In genomic region chr14:72597834-72598233, GRCh38 we compare ENCODE assay signal across 15 cellular contexts.
"Had no signal": no experiment of that assay in that cellular context is flagged by ENCODE, and none has a peak within 500 bp of the region (broad histone marks: within the 10 kb centered on the region; RNA-seq: fewer than 3 reads in every experiment).

No MANE protein-coding gene starts in this region.

- DNase-seq: activated CD4-positive, alpha-beta memory T cell treated with anti-CD3 and anti-CD28 coated beads, Interleukin-2, amount 10 ng/mL, durations not matched to agents 7 days and 5 days; activated CD4-positive, alpha-beta T cell treated with anti-CD3 and anti-CD28 coated beads for 4 hours; activated T-cell treated with anti-CD3 and anti-CD28 coated beads, Interleukin-2, amount 50 U/mL, for 24 hours; adrenal gland; caudate nucleus; erythroblast; gastrocnemius medialis; heart right ventricle; naive thymus-derived CD4-positive, alpha-beta T cell; posterior cingulate gyrus; stimulated activated naive CD4-positive, alpha-beta T cell; tibial artery had no signal

- H3K4me3 ChIP-seq: adrenal gland, gastrocnemius medialis, heart right ventricle, tibial artery, vagina had no signal

- H3K4me3 Mint-ChIP-seq: activated CD4-positive, alpha-beta memory T cell treated with anti-CD3 and anti-CD28 coated beads, Interleukin-2, amount 10 ng/mL, durations not matched to agents 7 days and 5 days; activated naive CD4-positive, alpha-beta T cell treated with anti-CD3 and anti-CD28 coated beads, Interleukin-2, amount 50 U/mL, for 24 hours; activated T-cell treated with anti-CD3 and anti-CD28 coated beads, Interleukin-2, amount 50 U/mL, for 24 hours; naive thymus-derived CD4-positive, alpha-beta T cell had no signal

- H3K4me1 ChIP-seq: adrenal gland, gastrocnemius medialis, tibial artery, vagina had no signal

- H3K36me3 Mint-ChIP-seq: activated naive CD4-positive, alpha-beta T cell treated with anti-CD3 and anti-CD28 coated beads, Interleukin-2, amount 50 U/mL, for 24 hours had no signal

- H3K27me3 ChIP-seq: adrenal gland, gastrocnemius medialis, vagina had no signal

- H3K9me3 ChIP-seq: adrenal gland, gastrocnemius medialis, heart right ventricle, tibial artery, vagina had no signal

- ATAC-seq: gastrocnemius medialis; left lobe of liver; naive thymus-derived CD4-positive, alpha-beta T cell had no signal

- H3K27ac ChIP-seq: adrenal gland, gastrocnemius medialis, heart right ventricle, tibial artery, vagina had no signal

- H3K27ac Mint-ChIP-seq: activated CD4-positive, alpha-beta memory T cell treated with anti-CD3 and anti-CD28 coated beads, Interleukin-2, amount 10 ng/mL, durations not matched to agents 7 days and 5 days; activated naive CD4-positive, alpha-beta T cell treated with anti-CD3 and anti-CD28 coated beads, Interleukin-2, amount 50 U/mL, for 24 hours; activated T-cell treated with anti-CD3 and anti-CD28 coated beads, Interleukin-2, amount 50 U/mL, for 24 hours; naive thymus-derived CD4-positive, alpha-beta T cell had no signal

- H3K36me3 ChIP-seq: adrenal gland, gastrocnemius medialis, heart right ventricle, tibial artery, vagina had no signal

- H3K9me3 Mint-ChIP-seq: activated naive CD4-positive, alpha-beta T cell treated with anti-CD3 and anti-CD28 coated beads, Interleukin-2, amount 50 U/mL, for 24 hours; activated T-cell treated with anti-CD3 and anti-CD28 coated beads, Interleukin-2, amount 50 U/mL, for 24 hours had no signal
